ENCODE assay signal across 9 cellular contexts in the genomic region with DNA sequence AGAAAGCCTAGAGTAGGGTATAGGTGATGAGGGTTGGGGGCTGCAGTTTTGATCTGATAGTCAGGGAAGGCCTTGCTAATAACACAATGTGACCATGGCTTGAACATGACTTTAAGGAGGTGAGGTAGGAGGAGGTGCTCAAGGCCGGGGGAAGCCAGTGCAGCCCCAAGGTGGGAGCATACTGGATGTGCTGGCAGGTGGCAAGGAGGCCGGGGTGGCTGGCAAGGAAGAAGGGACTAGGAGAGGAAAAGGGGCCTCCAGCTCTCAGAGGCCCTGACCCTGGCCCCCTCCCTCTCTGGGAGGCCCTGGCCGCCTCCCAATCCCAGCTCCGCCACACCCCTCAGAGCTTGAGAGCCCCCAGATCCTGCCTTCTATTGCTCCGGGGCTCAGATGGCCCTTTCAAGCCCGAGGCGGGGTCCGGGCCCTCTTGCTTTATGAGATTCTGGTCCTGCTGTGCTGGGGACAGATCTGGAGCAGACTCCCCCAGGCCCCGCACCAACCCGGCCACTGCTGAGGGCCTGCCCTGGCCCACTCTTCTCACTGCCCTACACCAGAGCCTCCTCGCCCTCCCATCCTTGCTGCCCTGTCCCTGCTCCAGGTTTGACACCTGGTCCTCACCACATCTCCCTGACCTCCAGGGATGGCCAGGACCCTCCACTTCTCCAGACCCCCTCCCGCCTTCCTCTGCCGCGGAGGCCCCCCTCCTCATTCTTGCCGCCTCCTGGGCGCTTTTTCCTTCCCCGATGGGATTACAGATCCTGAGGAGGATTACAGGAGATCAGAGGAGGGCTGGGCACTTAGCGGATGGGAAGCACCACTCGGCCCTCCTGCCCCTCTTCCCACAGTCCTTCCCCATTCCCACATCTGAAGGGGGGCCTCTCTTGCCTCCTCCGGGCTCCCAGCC. TPM values are rescaled to one million over a fixed set of nuclear protein-coding genes. Genes with fewer than 3 reads are reported as not detected.
A peak's percentile ranks its signal among the peaks of the same experiment; 100 is the strongest.
DNase-seq lines count a peak whose midpoint lies in the region; ATAC-seq and TF ChIP-seq lines count a peak whose summit lies in the region.
"Had no signal": no experiment of that assay in that cellular context is flagged by ENCODE, and none has a peak within 500 bp of the region (broad histone marks: within the 10 kb centered on the region; RNA-seq: fewer than 3 reads in every experiment).

No MANE protein-coding gene starts in this region.

- H3K9me3 Mint-ChIP-seq in HFFc6, result no peaks in the 10 kb centered on the region

- no peak overlapping the region for H3K27ac Mint-ChIP-seq in HFFc6

- ATAC-seq in mucosa of descending colon, result no peak
- ATAC-seq in HG03342 (IDR thresholded peaks at IDR 0.05; ENCODE audit: unreplicated experiment), result no peak

- H3K36me3 ChIP-seq in A673 (ENCODE audit: insufficient read depth, low read length, poor library complexity, severe bottlenecking) (peaks cover 4% of the 10 kb centered on the region), brain microvascular endothelial cell (replicated peaks) (peaks cover 23% of the 10 kb centered on the region), mucosa of descending colon (ENCODE audit: low read depth) (no peaks in the 10 kb centered on the region)

- peaks cover 30% of the 10 kb centered on the region for H3K4me1 Mint-ChIP-seq in HFFc6 (ENCODE audit: low read depth)

- peaks cover 3% of the 10 kb centered on the region; the same call in 1 of the 2 replicates for H3K27me3 Mint-ChIP-seq in HFFc6 (ENCODE audit: insufficient read depth)

- POLR2A ChIA-PET in A673 (lab: Charles Lee; ENCODE audit: low non-redundant PET), result no interaction called here

- H3K27ac ChIP-seq in A673 (ENCODE audit: low read depth, low read length, poor library complexity, severe bottlenecking), result no peak overlapping the region
- H3K27ac ChIP-seq in brain microvascular endothelial cell, result no peak overlapping the region

- H3K27me3 ChIP-seq in A673 (replicated peaks; ENCODE audit: insufficient read depth, low read depth, low read length, poor library complexity) (no peaks in the 10 kb centered on the region), brain microvascular endothelial cell (replicated peaks) (no peaks in the 10 kb centered on the region)

- DNase-seq in A673 (ENCODE audit: low spot score) (no peak), HFFc6 (no peak), brain microvascular endothelial cell (no peak), mucosa of descending colon (peak in 2 of 3 donors; percentile 46 to 60), kidney tubule cell (ENCODE audit: low spot score) (no peak), NCI-H1694 treated with DMSO at 0.1 percent for 48 hours (lab: John Stamatoyannopoulos, UW) (no peak), NCI-H2196 treated with DMSO at 0.1 percent for 48 hours (lab: John Stamatoyannopoulos, UW; ENCODE audit: unreplicated experiment) (no peak)
- DNase-seq: KG1 had no signal

- BruUV-seq in A673 (replicated peaks; lab: Mats Ljungman, UMichigan), result no TSS peak

- peak overlapping the region; percentile 39 for H3K4me3 Mint-ChIP-seq in HFFc6

- TF ChIP-seq CTCF in A673 (conservative IDR thresholded peaks at IDR 0.05; ENCODE audit: low read depth, low read length), result no peak
- TF ChIP-seq CTCF in HFFc6 (IDR thresholded peaks at IDR 0.05), result no peak
- TF ChIP-seq CTCF in brain microvascular endothelial cell (IDR thresholded peaks at IDR 0.05; ENCODE audit: low read depth, low read length, missing control alignments), result no peak
- TF ChIP-seq CTCF in mucosa of descending colon (IDR thresholded peaks at IDR 0.05), result no peak

- peaks cover 9% of the 10 kb centered on the region for H3K36me3 Mint-ChIP-seq in HFFc6 (ENCODE audit: low read depth)

- in situ Hi-C loops in brain microvascular endothelial cell (cut with HindIII; ENCODE audit: low pct_ligation_motif_present, low sequenced_read_pairs), result no loop called here

- no peaks in the 10 kb centered on the region for H3K9me3 ChIP-seq in A673 (ENCODE audit: low read depth, low read length, poor library complexity, severe bottlenecking)
- H3K9me3 ChIP-seq in mucosa of descending colon, result no peaks in the 10 kb centered on the region

- peaks cover 46% of the 10 kb centered on the region for H3K4me1 ChIP-seq in A673 (ENCODE audit: insufficient read depth, low read length, poor library complexity, severe bottlenecking)
- peaks cover 31% of the 10 kb centered on the region for H3K4me1 ChIP-seq in mucosa of descending colon (ENCODE audit: low read depth)

- intact Hi-C loops in A673 (cut with micrococcal nuclease; ENCODE audit: unreplicated experiment), result no loop called here
- intact Hi-C loops in mucosa of descending colon (cut with DNase I, micrococcal nuclease), result no loop called here

- CTCF ChIA-PET in A673 (lab: Charles Lee), result no interaction called here

- H3K4me3 ChIP-seq in A673 (ENCODE audit: low read depth, low read length, poor library complexity, severe bottlenecking) (peak overlapping the region; percentile 75), brain microvascular endothelial cell (ENCODE audit: low read depth, low read length) (peak overlapping the region; percentile 80), mucosa of descending colon (no peak overlapping the region)

RNA-seq across cellular contexts. Expression of a gene that starts 1.8 kb away (rescaled TPM):
- total RNA-seq in A673 (2021) (55.9 and 60.9 TPM in 2 replicates), mucosa of descending colon (100 to 1,000 TPM in 1 of 3 donors, 10 to 100 TPM in 2; 59.6 to 104 (median 83.7) TPM)
- total RNA-seq in HFFc6 (2021; fragmentation: NEBNext Ultra II Directional; extraction: Animal tissue kit (Norgen Biotek cat#: 25700)), result 10 to 100 TPM; 19.6 to 30.3 (median 23.5) TPM

RNA-seq across cellular contexts. Expression of a gene that starts 4.6 kb away (rescaled TPM):
- total RNA-seq in A673 (2021) (48.1 and 51.3 TPM in 2 replicates), mucosa of descending colon (10 to 100 TPM; 63.5 to 81.3 (median 79.3) TPM)
- 10 to 100 TPM; 29.3 to 36.0 (median 31.5) TPM for total RNA-seq in HFFc6 (2021; fragmentation: NEBNext Ultra II Directional; extraction: Animal tissue kit (Norgen Biotek cat#: 25700))

RNA-seq across cellular contexts. Expression of a gene that starts 19.9 kb away (rescaled TPM):
- total RNA-seq in A673 (2021) (not detected in 2 replicates), mucosa of descending colon (not detected)
- total RNA-seq in HFFc6 (2021; fragmentation: NEBNext Ultra II Directional; extraction: Animal tissue kit (Norgen Biotek cat#: 25700)), result not detected

RNA-seq across cellular contexts. Expression of a gene that starts 20.5 kb away (rescaled TPM):
- 66.0 and 77.9 TPM in 2 replicates for total RNA-seq in A673 (2021)
- 10 to 100 TPM; 53.0 to 59.4 (median 55.1) TPM for total RNA-seq in HFFc6 (2021; fragmentation: NEBNext Ultra II Directional; extraction: Animal tissue kit (Norgen Biotek cat#: 25700))
- total RNA-seq in mucosa of descending colon, result 10 to 100 TPM; 33.7 to 84.9 (median 52.2) TPM

RNA-seq across cellular contexts. Expression of a gene that starts 34.3 kb away (rescaled TPM):
- total RNA-seq in A673 (2021), result 36.0 and 40.3 TPM in 2 replicates
- 10 to 100 TPM; 28.5 to 43.7 (median 32.2) TPM for total RNA-seq in HFFc6 (2021; fragmentation: NEBNext Ultra II Directional; extraction: Animal tissue kit (Norgen Biotek cat#: 25700))
- 10 to 100 TPM; 44.7 to 82.2 (median 60.9) TPM for total RNA-seq in mucosa of descending colon

Comparison
In these comparisons a context has a peak if more than half of its experiments do, and no peak if none do; other contexts are left out.
1. DNase-seq: peak in mucosa of descending colon (2 of 3); none in A673 (single experiment), HFFc6 (single experiment), brain microvascular endothelial cell (single experiment), kidney tubule cell (single experiment), NCI-H1694 treated with DMSO at 0.1 percent for 48 hours (single experiment) and NCI-H2196 treated with DMSO at 0.1 percent for 48 hours (single experiment).